7 cellular contexts compared by ENCODE assay signal in the genomic region with DNA sequence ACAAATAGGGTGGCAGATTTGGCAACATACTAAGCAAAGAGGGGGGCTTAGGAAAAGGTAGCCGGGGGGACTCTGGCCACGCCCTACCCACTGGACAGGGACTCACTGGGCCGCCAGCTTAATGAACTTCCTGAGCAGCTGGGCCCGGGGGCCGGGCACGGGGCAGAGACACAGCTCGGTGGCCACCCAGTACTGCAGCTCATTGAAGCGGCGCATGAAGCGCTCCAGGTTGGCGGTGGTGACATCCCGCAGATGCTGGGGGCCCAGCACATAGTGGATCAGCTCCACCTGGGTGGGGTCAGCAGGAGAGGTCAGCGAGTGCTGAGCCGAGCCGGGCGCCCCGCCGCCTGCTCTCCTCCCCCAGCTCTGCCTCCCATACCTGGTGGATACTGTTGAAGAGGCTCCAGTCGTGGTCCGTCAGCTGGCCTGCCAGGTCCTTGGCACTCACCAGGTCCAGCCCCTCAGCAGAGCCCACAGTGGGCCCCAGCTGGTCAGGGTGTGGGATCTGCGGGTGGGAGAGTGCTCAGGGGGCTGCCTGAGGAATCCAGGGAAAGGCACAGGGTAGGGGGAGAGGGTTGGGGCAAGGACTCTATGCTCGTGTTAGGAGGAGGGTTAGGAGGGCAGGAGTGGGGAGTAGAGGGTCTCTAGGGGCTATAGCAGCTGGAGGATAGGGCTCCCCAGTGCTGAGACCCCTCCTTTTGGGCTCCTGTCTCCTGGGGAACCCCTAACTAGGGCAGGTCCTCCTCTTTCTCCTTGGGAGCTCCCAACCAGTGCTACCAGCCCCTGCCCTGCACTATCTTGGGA. TPM values are rescaled to one million over a fixed set of nuclear protein-coding genes. Genes with fewer than 3 reads are reported as not detected.
A peak's percentile ranks its signal among the peaks of the same experiment; 100 is the strongest.
DNase-seq lines count a peak whose midpoint lies in the region; ATAC-seq and TF ChIP-seq lines count a peak whose summit lies in the region.

No MANE protein-coding gene starts in this region.

- H3K27me3 ChIP-seq in ascending aorta: no peaks in the 10 kb centered on the region

- H3K27ac Mint-ChIP-seq in stimulated activated effector memory CD8-positive, alpha-beta T cell treated with anti-CD3 and anti-CD28 coated beads, Interleukin-12 subunit alpha, Interleukin-12 subunit beta, amount 100 ng/mL, for 72 hours: peak overlapping the region; percentile 81

- TF ChIP-seq CTCF in ascending aorta (IDR thresholded peaks at IDR 0.05): no peak

- DNase-seq in ascending aorta (ENCODE audit: low spot score in 2 of 2) (no peak), GF-D8 (lab: John Stamatoyannopoulos, UW) (no peak), Ammon's horn (ENCODE audit: low spot score) (no peak)
- no peak for DNase-seq in stimulated activated effector memory CD8-positive, alpha-beta T cell treated with anti-CD3 and anti-CD28 coated beads, Interleukin-12 subunit alpha, Interleukin-12 subunit beta, amount 100 ng/mL, for 72 hours (ENCODE audit: low spot score in 2 of 2)

- peak overlapping the region; percentile 46 to 62 for H3K27ac ChIP-seq in ascending aorta

- no peaks in the 10 kb centered on the region for H3K9me3 ChIP-seq in ascending aorta

- H3K4me1 Mint-ChIP-seq in stimulated activated effector memory CD8-positive, alpha-beta T cell treated with anti-CD3 and anti-CD28 coated beads, Interleukin-12 subunit alpha, Interleukin-12 subunit beta, amount 100 ng/mL, for 72 hours: peaks cover 41% of the 10 kb centered on the region

- ATAC-seq in GM19397 (IDR thresholded peaks at IDR 0.05; ENCODE audit: unreplicated experiment) (peak; percentile 41), HG03039 (IDR thresholded peaks at IDR 0.05; ENCODE audit: unreplicated experiment) (peak; percentile 33), GM19455 (IDR thresholded peaks at IDR 0.05; ENCODE audit: unreplicated experiment) (no peak)
- no peak for ATAC-seq in stimulated activated effector memory CD8-positive, alpha-beta T cell treated with anti-CD3 and anti-CD28 coated beads, Interleukin-12 subunit alpha, Interleukin-12 subunit beta, amount 100 ng/mL, for 72 hours

- intact Hi-C loops in ascending aorta (cut with DNase I): no loop called here

- no peak overlapping the region for H3K4me3 ChIP-seq in ascending aorta

- peaks cover 6% of the 10 kb centered on the region for H3K36me3 Mint-ChIP-seq in stimulated activated effector memory CD8-positive, alpha-beta T cell treated with anti-CD3 and anti-CD28 coated beads, Interleukin-12 subunit alpha, Interleukin-12 subunit beta, amount 100 ng/mL, for 72 hours

- H3K4me3 Mint-ChIP-seq in stimulated activated effector memory CD8-positive, alpha-beta T cell treated with anti-CD3 and anti-CD28 coated beads, Interleukin-12 subunit alpha, Interleukin-12 subunit beta, amount 100 ng/mL, for 72 hours: peak overlapping the region; percentile 40

- H3K4me1 ChIP-seq in ascending aorta: peaks cover 13 to 33% of the 10 kb centered on the region in 2 donors

- H3K36me3 ChIP-seq in ascending aorta: peaks cover 0 to 31% of the 10 kb centered on the region in 2 donors

- H3K9me3 Mint-ChIP-seq in stimulated activated effector memory CD8-positive, alpha-beta T cell treated with anti-CD3 and anti-CD28 coated beads, Interleukin-12 subunit alpha, Interleukin-12 subunit beta, amount 100 ng/mL, for 72 hours: no peaks in the 10 kb centered on the region

RNA-seq across cellular contexts. Expression of a gene that starts 15.4 kb away (rescaled TPM):
- total RNA-seq in ascending aorta: not detected

RNA-seq across cellular contexts. Expression of a gene that starts 17.9 kb away (rescaled TPM):
- 165 TPM for total RNA-seq in ascending aorta

RNA-seq across cellular contexts. Expression of a gene that starts 32.3 kb away (rescaled TPM):
- 144 TPM for total RNA-seq in ascending aorta

RNA-seq across cellular contexts. Expression of a gene that starts 34.9 kb away (rescaled TPM):
- total RNA-seq in ascending aorta: 8.1 TPM

Comparison
In these comparisons a context has a peak if more than half of its experiments do, and no peak if none do; other contexts are left out.
1. ATAC-seq: peak in GM19397 (single experiment) and HG03039 (single experiment); none in stimulated activated effector memory CD8-positive, alpha-beta T cell treated with anti-CD3 and anti-CD28 coated beads, Interleukin-12 subunit alpha, Interleukin-12 subunit beta, amount 100 ng/mL, for 72 hours (single experiment) and GM19455 (single experiment).